ENCODE assay signal across 32 cellular contexts in genomic region chr4:17489123-17489522, GRCh38. TPM values are rescaled to one million over a fixed set of nuclear protein-coding genes. Genes with fewer than 3 reads are reported as not detected.
"Had no signal": no experiment of that assay in that cellular context is flagged by ENCODE, and none has a peak within 500 bp of the region (broad histone marks: within the 10 kb centered on the region; RNA-seq: fewer than 3 reads in every experiment).

No MANE protein-coding gene starts in this region.

- H3K4me3 Mint-ChIP-seq: activated CD4-positive, alpha-beta memory T cell treated with anti-CD3 and anti-CD28 coated beads, Interleukin-2, amount 10 ng/mL, durations not matched to agents 7 days and 5 days; activated CD4-positive, alpha-beta T cell treated with anti-CD3 and anti-CD28 coated beads, Interleukin-2, amount 10 ng/mL, durations not matched to agents 7 days and 5 days; activated CD8-positive, alpha-beta memory T cell treated with anti-CD3 and anti-CD28 coated beads, Interleukin-2, amount 10 ng/mL, durations not matched to agents 7 days and 5 days; activated naive CD4-positive, alpha-beta T cell treated with anti-CD3 and anti-CD28 coated beads for 36 hours; endodermal cell; immature natural killer cell; natural killer cell treated with Interleukin-12 subunit alpha and Interleukin-12 subunit beta and Interleukin-15 and Interleukin-18, amount 100 ng/mL, for 72 hours; stimulated activated effector memory CD8-positive, alpha-beta T cell treated with anti-CD3 and anti-CD28 coated beads, Interleukin-12 subunit alpha, Interleukin-12 subunit beta, amount 100 ng/mL, for 72 hours; WTC11 had no signal

- H3K4me1 ChIP-seq: suprapubic skin had no signal

- H3K27me3 ChIP-seq: heart left ventricle, left lung, stomach, suprapubic skin, tibial nerve had no signal

- H3K9me3 ChIP-seq: heart left ventricle, left lung, lower lobe of right lung, stomach, suprapubic skin, tibial nerve had no signal

- H3K4me3 ChIP-seq: heart left ventricle, left lung, lower lobe of right lung, stomach, suprapubic skin, tibial nerve had no signal

- DNase-seq: activated CD4-positive, alpha-beta memory T cell treated with anti-CD3 and anti-CD28 coated beads, Interleukin-2, amount 10 ng/mL, durations not matched to agents 7 days and 5 days; activated CD4-positive, alpha-beta T cell treated with anti-CD3 and anti-CD28 coated beads for 1 hour; activated CD4-positive, alpha-beta T cell treated with anti-CD3 and anti-CD28 coated beads, Interleukin-2, amount 10 ng/mL, durations not matched to agents 7 days and 5 days; activated CD8-positive, alpha-beta memory T cell treated with anti-CD3 and anti-CD28 coated beads, Interleukin-2, amount 10 ng/mL, durations not matched to agents 7 days and 5 days; activated effector memory CD4-positive, alpha-beta T cell treated with Interleukin-2 at 50 U/mL for 16 hours; activated naive CD4-positive, alpha-beta T cell treated with anti-CD3 and anti-CD28 coated beads for 36 hours; amygdala; caudate nucleus; endodermal cell; foreskin fibroblast; heart left ventricle; hypothalamus; immature natural killer cell; left lung; lower lobe of right lung; mesendoderm; posterior cingulate gyrus; right cardiac atrium; stimulated activated CD4-positive, alpha-beta T cell treated with anti-CD3 and anti-CD28 coated beads, Interleukin-4, amount 100 ng/mL, for 24 hours; stomach; T-helper 2 cell had no signal

- H3K4me1 Mint-ChIP-seq: activated CD8-positive, alpha-beta memory T cell treated with anti-CD3 and anti-CD28 coated beads, Interleukin-2, amount 10 ng/mL, durations not matched to agents 7 days and 5 days; immature natural killer cell had no signal

- H3K9me3 Mint-ChIP-seq: activated CD4-positive, alpha-beta memory T cell treated with anti-CD3 and anti-CD28 coated beads, Interleukin-2, amount 10 ng/mL, durations not matched to agents 7 days and 5 days; activated CD4-positive, alpha-beta T cell treated with anti-CD3 and anti-CD28 coated beads, Interleukin-2, amount 10 ng/mL, durations not matched to agents 7 days and 5 days; activated naive CD4-positive, alpha-beta T cell treated with anti-CD3 and anti-CD28 coated beads for 36 hours; endodermal cell; immature natural killer cell; natural killer cell treated with Interleukin-12 subunit alpha and Interleukin-12 subunit beta and Interleukin-15 and Interleukin-18, amount 100 ng/mL, for 72 hours; stimulated activated effector memory CD8-positive, alpha-beta T cell treated with anti-CD3 and anti-CD28 coated beads, Interleukin-12 subunit alpha, Interleukin-12 subunit beta, amount 100 ng/mL, for 72 hours had no signal

- H3K27me3 Mint-ChIP-seq: activated CD4-positive, alpha-beta memory T cell treated with anti-CD3 and anti-CD28 coated beads, Interleukin-2, amount 10 ng/mL, durations not matched to agents 7 days and 5 days; activated CD4-positive, alpha-beta T cell treated with anti-CD3 and anti-CD28 coated beads, Interleukin-2, amount 10 ng/mL, durations not matched to agents 7 days and 5 days; activated CD8-positive, alpha-beta memory T cell treated with anti-CD3 and anti-CD28 coated beads, Interleukin-2, amount 10 ng/mL, durations not matched to agents 7 days and 5 days; natural killer cell treated with Interleukin-12 subunit alpha and Interleukin-12 subunit beta and Interleukin-15 and Interleukin-18, amount 100 ng/mL, for 72 hours had no signal

- H3K27ac ChIP-seq: heart left ventricle, left lung, lower lobe of right lung, suprapubic skin, tibial nerve had no signal

- H3K27ac Mint-ChIP-seq: activated CD4-positive, alpha-beta memory T cell treated with anti-CD3 and anti-CD28 coated beads, Interleukin-2, amount 10 ng/mL, durations not matched to agents 7 days and 5 days; activated CD4-positive, alpha-beta T cell treated with anti-CD3 and anti-CD28 coated beads, Interleukin-2, amount 10 ng/mL, durations not matched to agents 7 days and 5 days; activated CD8-positive, alpha-beta memory T cell treated with anti-CD3 and anti-CD28 coated beads, Interleukin-2, amount 10 ng/mL, durations not matched to agents 7 days and 5 days; activated naive CD4-positive, alpha-beta T cell treated with anti-CD3 and anti-CD28 coated beads for 36 hours; endodermal cell; natural killer cell treated with Interleukin-12 subunit alpha and Interleukin-12 subunit beta and Interleukin-15 and Interleukin-18, amount 100 ng/mL, for 72 hours; WTC11 had no signal

- ATAC-seq: activated CD8-positive, alpha-beta memory T cell treated with anti-CD3 and anti-CD28 coated beads, Interleukin-2, amount 10 ng/mL, durations not matched to agents 7 days and 5 days; esophagus mucosa; heart left ventricle; left lung; lower lobe of right lung; natural killer cell treated with Interleukin-12 subunit alpha and Interleukin-12 subunit beta and Interleukin-15 and Interleukin-18, amount 100 ng/mL, for 72 hours; right cardiac atrium; stimulated activated effector memory CD8-positive, alpha-beta T cell treated with anti-CD3 and anti-CD28 coated beads, Interleukin-12 subunit alpha, Interleukin-12 subunit beta, amount 100 ng/mL, for 72 hours; WTC11 had no signal

RNA-seq across cellular contexts. Expression of gene CLRN2, which starts 25.8 kb away (rescaled TPM):
- total RNA-seq: activated CD4-positive, alpha-beta memory T cell treated with anti-CD3 and anti-CD28 coated beads, Interleukin-2, amount 10 ng/mL, durations not matched to agents 7 days and 5 days; activated CD4-positive, alpha-beta T cell treated with anti-CD3 and anti-CD28 coated beads, Interleukin-2, amount 10 ng/mL, durations not matched to agents 7 days and 5 days; activated CD8-positive, alpha-beta memory T cell treated with anti-CD3 and anti-CD28 coated beads, Interleukin-2, amount 10 ng/mL, durations not matched to agents 7 days and 5 days; activated naive CD4-positive, alpha-beta T cell treated with anti-CD3 and anti-CD28 coated beads for 36 hours; endodermal cell; esophagus mucosa; heart left ventricle; kidney epithelial cell; left lung; lower lobe of right lung; mononuclear cell; natural killer cell treated with Interleukin-12 subunit alpha and Interleukin-12 subunit beta and Interleukin-15 and Interleukin-18, amount 100 ng/mL, for 72 hours; omental fat pad; right cardiac atrium; skeletal muscle tissue; stomach; suprapubic skin; tibial nerve; ureter; WTC11 had no signal
- polyA plus RNA-seq: heart left ventricle, immature natural killer cell, right cardiac atrium, stomach had no signal
